In the genomic region with DNA sequence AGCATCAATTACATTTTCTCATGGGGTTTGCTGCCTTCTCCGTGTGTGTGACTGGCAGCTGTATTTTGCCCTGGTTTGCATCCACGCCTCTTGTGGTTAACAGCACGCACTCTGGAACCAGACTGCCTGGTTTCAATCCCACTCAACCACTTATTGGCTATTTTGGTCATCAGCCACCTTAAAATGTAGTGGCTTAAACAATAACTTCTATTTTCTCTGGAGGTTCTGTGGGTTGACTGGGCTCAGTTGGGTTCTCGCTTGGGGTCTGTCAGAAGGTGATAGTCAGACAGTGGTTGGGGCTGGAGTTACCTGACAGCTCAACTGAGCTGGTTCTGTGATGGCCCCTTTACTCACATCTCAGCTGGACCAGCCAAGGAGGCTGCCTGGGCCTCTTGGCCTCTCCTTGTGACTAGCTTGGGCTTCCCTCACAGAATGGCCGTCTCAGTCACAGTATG, we compare ENCODE assay signal across 10 cellular contexts. TPM values are rescaled to one million over a fixed set of nuclear protein-coding genes. Genes with fewer than 3 reads are reported as not detected.
DNase-seq lines count a peak whose midpoint lies in the region; ATAC-seq and TF ChIP-seq lines count a peak whose summit lies in the region.
"Had no signal": no experiment of that assay in that cellular context is flagged by ENCODE, and none has a peak within 500 bp of the region (broad histone marks: within the 10 kb centered on the region; RNA-seq: fewer than 3 reads in every experiment).

No MANE protein-coding gene starts in this region.

- H3K27ac Mint-ChIP-seq in Calu3 (ENCODE audit: unreplicated experiment) = peak overlapping the region; percentile 36
- H3K27ac Mint-ChIP-seq in activated T-helper 2 cell treated with anti-CD3 and anti-CD28 coated beads, Interferon-gamma antibody, Interleukin-2, Interleukin-4, amounts not matched to agents 10 μg/mL and 5 μg/mL and 100 μg/mL, durations not matched to agents 14 hours and 24 hours and 36 hours = peak overlapping the region; percentile 100
- peak overlapping the region; percentile 97 to 99 for H3K27ac Mint-ChIP-seq in natural killer cell treated with Interleukin-12 subunit alpha and Interleukin-12 subunit beta and Interleukin-15 and Interleukin-18, amount 100 ng/mL, for 72 hours

- no peak for TF ChIP-seq CTCF in Calu3 (IDR thresholded peaks at IDR 0.05; ENCODE audit: unreplicated experiment)

- no peak overlapping the region for H3K4me3 Mint-ChIP-seq in Calu3 (ENCODE audit: low read depth, unreplicated experiment)
- peak overlapping the region; percentile 20 for H3K4me3 Mint-ChIP-seq in activated T-helper 2 cell treated with anti-CD3 and anti-CD28 coated beads, Interferon-gamma antibody, Interleukin-2, Interleukin-4, amounts not matched to agents 10 μg/mL and 5 μg/mL and 100 μg/mL, durations not matched to agents 14 hours and 24 hours and 36 hours (ENCODE audit: low read depth)
- peak overlapping the region; percentile 83 for H3K4me3 Mint-ChIP-seq in natural killer cell treated with Interleukin-12 subunit alpha and Interleukin-12 subunit beta and Interleukin-15 and Interleukin-18, amount 100 ng/mL, for 72 hours
- H3K4me3 Mint-ChIP-seq: neural crest cell had no signal

- peaks cover 25% of the 10 kb centered on the region for H3K36me3 Mint-ChIP-seq in Calu3 (ENCODE audit: insufficient read depth, unreplicated experiment)
- H3K36me3 Mint-ChIP-seq in activated T-helper 2 cell treated with anti-CD3 and anti-CD28 coated beads, Interferon-gamma antibody, Interleukin-2, Interleukin-4, amounts not matched to agents 10 μg/mL and 5 μg/mL and 100 μg/mL, durations not matched to agents 14 hours and 24 hours and 36 hours (ENCODE audit: low read depth) = peaks cover 13% of the 10 kb centered on the region
- H3K36me3 Mint-ChIP-seq in natural killer cell treated with Interleukin-12 subunit alpha and Interleukin-12 subunit beta and Interleukin-15 and Interleukin-18, amount 100 ng/mL, for 72 hours = peaks cover 4% of the 10 kb centered on the region

- intact Hi-C loops in Calu3 (cut with micrococcal nuclease; ENCODE audit: unreplicated experiment) = no loop called here
- intact Hi-C loops in activated T-helper 2 cell treated with anti-CD3 and anti-CD28 coated beads, Interferon-gamma antibody, Interleukin-2, Interleukin-4, amounts not matched to agents 10 μg/mL and 5 μg/mL and 100 μg/mL, durations not matched to agents 14 hours and 24 hours and 36 hours (cut with micrococcal nuclease) = loop anchor here (1.0 to 10.0 kb wide), 4 partner anchors 21 to 511 kb away; a partner anchor contains a TSS

- peaks cover 25% of the 10 kb centered on the region for H3K4me1 Mint-ChIP-seq in Calu3 (ENCODE audit: low read depth, unreplicated experiment)
- H3K4me1 Mint-ChIP-seq in activated T-helper 2 cell treated with anti-CD3 and anti-CD28 coated beads, Interferon-gamma antibody, Interleukin-2, Interleukin-4, amounts not matched to agents 10 μg/mL and 5 μg/mL and 100 μg/mL, durations not matched to agents 14 hours and 24 hours and 36 hours (ENCODE audit: low read depth) = peaks cover 53% of the 10 kb centered on the region
- H3K4me1 Mint-ChIP-seq in natural killer cell treated with Interleukin-12 subunit alpha and Interleukin-12 subunit beta and Interleukin-15 and Interleukin-18, amount 100 ng/mL, for 72 hours (ENCODE audit: low read depth in 2 of 2) = peaks cover 43 to 44% of the 10 kb centered on the region in 2 donors

- CTCF ChIA-PET in Calu3 (lab: Charles Lee) = no interaction called here

- no peaks in the 10 kb centered on the region for H3K27me3 Mint-ChIP-seq in Calu3 (ENCODE audit: unreplicated experiment)
- no peaks in the 10 kb centered on the region for H3K27me3 Mint-ChIP-seq in activated T-helper 2 cell treated with anti-CD3 and anti-CD28 coated beads, Interferon-gamma antibody, Interleukin-2, Interleukin-4, amounts not matched to agents 10 μg/mL and 5 μg/mL and 100 μg/mL, durations not matched to agents 14 hours and 24 hours and 36 hours (ENCODE audit: low read depth)
- H3K27me3 Mint-ChIP-seq in natural killer cell treated with Interleukin-12 subunit alpha and Interleukin-12 subunit beta and Interleukin-15 and Interleukin-18, amount 100 ng/mL, for 72 hours = no peaks in the 10 kb centered on the region

- no TSS peak for BruUV-seq in Calu3 (replicated peaks; lab: Mats Ljungman, UMichigan)

- peak; percentile 43 for ATAC-seq in GM21825 (IDR thresholded peaks at IDR 0.05; ENCODE audit: unreplicated experiment)
- peak; percentile 32 to 71 for ATAC-seq in natural killer cell treated with Interleukin-12 subunit alpha and Interleukin-12 subunit beta and Interleukin-15 and Interleukin-18, amount 100 ng/mL, for 72 hours
- ATAC-seq in HG02610 (IDR thresholded peaks at IDR 0.05; ENCODE audit: unreplicated experiment) = no peak

- H3K9me3 Mint-ChIP-seq in Calu3 (ENCODE audit: low read depth, unreplicated experiment) = no peaks in the 10 kb centered on the region
- no peaks in the 10 kb centered on the region for H3K9me3 Mint-ChIP-seq in activated T-helper 2 cell treated with anti-CD3 and anti-CD28 coated beads, Interferon-gamma antibody, Interleukin-2, Interleukin-4, amounts not matched to agents 10 μg/mL and 5 μg/mL and 100 μg/mL, durations not matched to agents 14 hours and 24 hours and 36 hours
- no peaks in the 10 kb centered on the region for H3K9me3 Mint-ChIP-seq in natural killer cell treated with Interleukin-12 subunit alpha and Interleukin-12 subunit beta and Interleukin-15 and Interleukin-18, amount 100 ng/mL, for 72 hours
- H3K9me3 Mint-ChIP-seq: neural crest cell had no signal

- no peak for DNase-seq in Calu3
- DNase-seq in activated T-helper 2 cell treated with anti-CD3 and anti-CD28 coated beads, Interferon-gamma antibody, Interleukin-2, Interleukin-4, amounts not matched to agents 10 μg/mL and 5 μg/mL and 100 μg/mL, durations not matched to agents 14 hours and 24 hours and 36 hours (ENCODE audit: low spot score) = no peak
- peak; percentile 65 for DNase-seq in natural killer cell treated with Interleukin-12 subunit alpha and Interleukin-12 subunit beta and Interleukin-15 and Interleukin-18, amount 100 ng/mL, for 72 hours (ENCODE audit: low spot score)
- no peak for DNase-seq in LoVo (ENCODE audit: low spot score)
- DNase-seq in cerebellum (ENCODE audit: low spot score) = no peak
- no peak for DNase-seq in DMS153 treated with DMSO at 0.1 percent for 48 hours (lab: John Stamatoyannopoulos, UW; ENCODE audit: unreplicated experiment)
- DNase-seq: NCI-H1694 treated with DMSO at 0.1 percent for 48 hours had no signal

RNA-seq across cellular contexts. Expression of a gene that starts 36.8 kb away (rescaled TPM):
- 20.2 and 20.7 TPM in 2 replicates for total RNA-seq in Calu3 (2022)
- 22.3 and 22.7 TPM in 2 replicates for total RNA-seq in activated T-helper 2 cell treated with anti-CD3 and anti-CD28 coated beads, Interferon-gamma antibody, Interleukin-2, Interleukin-4, amounts not matched to agents 10 μg/mL and 5 μg/mL and 100 μg/mL, durations not matched to agents 14 hours and 24 hours and 36 hours
- 10 to 100 TPM; 19.9 to 24.5 TPM for total RNA-seq in natural killer cell treated with Interleukin-12 subunit alpha and Interleukin-12 subunit beta and Interleukin-15 and Interleukin-18, amount 100 ng/mL, for 72 hours
- 5.5 TPM for total RNA-seq in cerebellum

RNA-seq across cellular contexts. Expression of a gene that starts 41.7 kb away (rescaled TPM):
- 0.64 and 0.69 TPM in 2 replicates for total RNA-seq in Calu3 (2022)
- total RNA-seq in activated T-helper 2 cell treated with anti-CD3 and anti-CD28 coated beads, Interferon-gamma antibody, Interleukin-2, Interleukin-4, amounts not matched to agents 10 μg/mL and 5 μg/mL and 100 μg/mL, durations not matched to agents 14 hours and 24 hours and 36 hours = 0.41 and 0.90 TPM in 2 replicates
- 1 to 10 TPM; 1.1 to 2.4 TPM for total RNA-seq in natural killer cell treated with Interleukin-12 subunit alpha and Interleukin-12 subunit beta and Interleukin-15 and Interleukin-18, amount 100 ng/mL, for 72 hours
- total RNA-seq in cerebellum = 1.3 TPM

Comparison
In these comparisons a context has a peak if more than half of its experiments do, and no peak if none do; other contexts are left out.
1. H3K27ac Mint-ChIP-seq: peak in every context shown above with its lines; median percentile 100 in activated T-helper 2 cell treated with anti-CD3 and anti-CD28 coated beads, Interferon-gamma antibody, Interleukin-2, Interleukin-4, amounts not matched to agents 10 μg/mL and 5 μg/mL and 100 μg/mL, durations not matched to agents 14 hours and 24 hours and 36 hours; 98 in natural killer cell treated with Interleukin-12 subunit alpha and Interleukin-12 subunit beta and Interleukin-15 and Interleukin-18, amount 100 ng/mL, for 72 hours; 36 in Calu3.